Comparison of ENCODE assay signal across 2 cellular contexts in genomic region chr5:167250996-167251395, GRCh38.
TF ChIP-seq lines count a peak whose summit lies in the region.

No MANE protein-coding gene starts in this region.

TF ChIP-seq in liver, 16 proteins besides CTCF, POLR2A, EP300 and RAD21 (continued from another document):
- peak; percentile 78 for TF ChIP-seq SP1 (IDR thresholded peaks at IDR 0.05)
- no peak for TF ChIP-seq ATF3 (IDR thresholded peaks at IDR 0.05)
- TF ChIP-seq RXRA (IDR thresholded peaks at IDR 0.05), result no peak
- TF ChIP-seq GABPA (IDR thresholded peaks at IDR 0.05 in 1 of 2, conservative IDR thresholded peaks at IDR 0.05 in 1 of 2), result no peak
- peak; percentile 45 to 82 for TF ChIP-seq HNF4A (conservative IDR thresholded peaks at IDR 0.05)
- TF ChIP-seq FOXA1 (IDR thresholded peaks at IDR 0.05), result no peak

TF ChIP-seq in HepG2, 621 proteins besides CTCF, POLR2A, EP300 and RAD21 (continued from another document):
- no peak for TF ChIP-seq ZBTB14 (CRISPR knock-in tag; IDR thresholded peaks at IDR 0.05)
- TF ChIP-seq HOXA3 (CRISPR knock-in tag; IDR thresholded peaks at IDR 0.05), result no peak
- TF ChIP-seq ETV6 (CRISPR knock-in tag; conservative IDR thresholded peaks at IDR 0.05), result no peak
- TF ChIP-seq AFF4 (CRISPR knock-in tag; IDR thresholded peaks at IDR 0.05), result no peak
- TF ChIP-seq MZF1 (CRISPR knock-in tag; IDR thresholded peaks at IDR 0.05; ENCODE audit: borderline replicate concordance), result no peak
- TF ChIP-seq ZNF772 (CRISPR knock-in tag; IDR thresholded peaks at IDR 0.05), result no peak
- TF ChIP-seq HCFC1 (IDR thresholded peaks at IDR 0.05; ENCODE audit: low read depth, low read length), result no peak
- no peak for TF ChIP-seq RBFOX2 (IDR thresholded peaks at IDR 0.05; ENCODE audit: low read depth, low read length)
